7 cellular contexts compared by ENCODE assay signal in genomic region chr14:89955418-89956293, GRCh38. TPM values are rescaled to one million over a fixed set of nuclear protein-coding genes. Genes with fewer than 3 reads are reported as not detected.
A peak's percentile ranks its signal among the peaks of the same experiment; 100 is the strongest.
DNase-seq lines count a peak whose midpoint lies in the region; ATAC-seq, FAIRE-seq and TF ChIP-seq lines count a peak whose summit lies in the region.

TSS of gene TDP1 (plus strand) at chr14:89955927. CDS start at chr14:89963115, 7,188 bp downstream.

- H3K36me3 ChIP-seq in hepatocyte (replicated peaks; ENCODE audit: insufficient read depth, low read depth) = no peaks in the 10 kb centered on the region

- H3K4me3 ChIP-seq in hepatocyte (peak within 1 kb of the TSS; percentile 57), retinal pigment epithelial cell (ENCODE audit: low read length) (peak within 1 kb of the TSS; percentile 70)

- peak within 1 kb of the TSS; percentile 84 for H3K4me2 ChIP-seq in hepatocyte

- peaks cover 14% of the 10 kb centered on the region for H3K79me2 ChIP-seq in hepatocyte

- peak; percentile 90 for DNase-seq in GM18507 (ENCODE audit: extremely low spot score, insufficient read length, low read depth)
- peak; percentile 34 for DNase-seq in NCI-H2029 treated with DMSO at 0.1 percent for 48 hours (lab: John Stamatoyannopoulos, UW)
- peak; percentile 97 for DNase-seq in T-helper 9 cell
- DNase-seq in astrocyte of the hippocampus (ENCODE audit: low read depth, low spot score) = peak; percentile 99
- DNase-seq in hepatocyte (ENCODE audit: low spot score) = peak; percentile 99
- DNase-seq in retinal pigment epithelial cell (ENCODE audit: low read depth) = peak; percentile 82

- TF ChIP-seq CTCF in hepatocyte (IDR thresholded peaks at IDR 0.05; ENCODE audit: poor library complexity) (peak; percentile 25), retinal pigment epithelial cell (conservative IDR thresholded peaks at IDR 0.05; ENCODE audit: low read depth, low read length) (peak; percentile 16)

- FAIRE-seq in GM18507 (lab: Jason Lieb, UNC) = peak; percentile 91

- WGBS in hepatocyte (ENCODE audit: low lambda C conversion rate, missing lambda C conversion rate) = 3% methylated on average over 68 of the region's 72 CpGs

- H3K9me2 ChIP-seq in hepatocyte (replicated peaks; ENCODE audit: insufficient read depth) = no peaks in the 10 kb centered on the region

- no peaks in the 10 kb centered on the region for H3K9me3 ChIP-seq in hepatocyte (ENCODE audit: low read depth)

- H3K4me1 ChIP-seq in hepatocyte (ENCODE audit: insufficient read depth) = peaks cover 16% of the 10 kb centered on the region

- peak within 1 kb of the TSS; percentile 87 for H3K27ac ChIP-seq in hepatocyte

- no peaks in the 10 kb centered on the region for H3K27me3 ChIP-seq in hepatocyte

- no peaks in the 10 kb centered on the region for H4K20me1 ChIP-seq in hepatocyte (ENCODE audit: insufficient read depth, poor library complexity, severe bottlenecking)

- H2AFZ ChIP-seq in hepatocyte = peak within 1 kb of the TSS; percentile 81

- peak; percentile 53 for ATAC-seq in HG02981 (IDR thresholded peaks at IDR 0.05; ENCODE audit: unreplicated experiment)

RNA-seq across cellular contexts. Expression of gene TDP1, which starts in this region (rescaled TPM):
- total RNA-seq in hepatocyte = 14.7 and 19.4 TPM in 2 replicates
- 12.1 and 19.9 TPM in 2 replicates for polyA plus RNA-seq in hepatocyte

Comparison
In these comparisons a context has a peak if more than half of its experiments do, and no peak if none do; other contexts are left out.
1. Peak in every context shown above with its lines: DNase-seq, ATAC-seq, H3K4me3 ChIP-seq and H3K27ac ChIP-seq.
2. DNase-seq: peak in every context shown above with its lines; median percentile 99 in astrocyte of the hippocampus; 99 in hepatocyte; 97 in T-helper 9 cell; 90 in GM18507; 82 in retinal pigment epithelial cell; 34 in NCI-H2029 treated with DMSO at 0.1 percent for 48 hours.